ENCODE assay signal across 9 cellular contexts in genomic region chr4:48047421-48047844, GRCh38. TPM values are rescaled to one million over a fixed set of nuclear protein-coding genes. Genes with fewer than 3 reads are reported as not detected.
A peak's percentile ranks its signal among the peaks of the same experiment; 100 is the strongest.
DNase-seq lines count a peak whose midpoint lies in the region; ATAC-seq and TF ChIP-seq lines count a peak whose summit lies in the region.
"Had no signal": no experiment of that assay in that cellular context is flagged by ENCODE, and none has a peak within 500 bp of the region (broad histone marks: within the 10 kb centered on the region; RNA-seq: fewer than 3 reads in every experiment).

No MANE protein-coding gene starts in this region.

- peak overlapping the region; percentile 51 to 81 (median 74) for H3K4me3 Mint-ChIP-seq in naive thymus-derived CD8-positive, alpha-beta T cell
- no peak overlapping the region for H3K4me3 Mint-ChIP-seq in WTC11

- no peak for TF ChIP-seq CTCF in GM10266 (IDR thresholded peaks at IDR 0.05; ENCODE audit: control insufficient read depth, insufficient read depth, low read depth, missing control alignments)
- TF ChIP-seq CTCF in WTC11 (IDR thresholded peaks at IDR 0.05), result no peak

- CTCF ChIA-PET in WTC11 (lab: Charles Lee), result no interaction called here

- DNase-seq in GM10266 (ENCODE audit: extremely low spot score) (peak; percentile 63), NOMO-1 (lab: John Stamatoyannopoulos, UW; ENCODE audit: unreplicated experiment in 2 of 2) (peak; percentile 69 to 92), H4 (ENCODE audit: low spot score) (no peak), WTC11 (ENCODE audit: low spot score) (no peak), caudate nucleus (lab: John Stamatoyannopoulos, UW) (no peak)
- DNase-seq in activated T-cell treated with anti-CD3 and anti-CD28 coated beads, Interleukin-2, amount 50 U/mL, for 48 hours, result peak; percentile 87 to 89
- DNase-seq in naive thymus-derived CD8-positive, alpha-beta T cell, result peak in 8 of 10 donors; percentile 16 to 65 (median 38)

- peak; percentile 97 for ATAC-seq in HG02623 (IDR thresholded peaks at IDR 0.05; ENCODE audit: unreplicated experiment)
- ATAC-seq in naive thymus-derived CD8-positive, alpha-beta T cell, result peak; percentile 92 to 93
- ATAC-seq in WTC11, result no peak

- H3K27ac ChIP-seq in caudate nucleus (ENCODE audit: low read depth, low read length), result no peak overlapping the region

- H3K36me3 Mint-ChIP-seq in naive thymus-derived CD8-positive, alpha-beta T cell, result no peaks in the 10 kb centered on the region
- H3K36me3 Mint-ChIP-seq in WTC11, result no peaks in the 10 kb centered on the region

- POLR2A ChIA-PET in naive thymus-derived CD8-positive, alpha-beta T cell (lab: Charles Lee), result interaction anchor here (0.8 to 1.2 kb wide), 2 partner anchors 11 to 38 kb away, joined by 3 read pairs; no protein-coding TSS in a partner anchor
- POLR2A ChIA-PET in WTC11 (lab: Charles Lee), result no interaction called here

- H3K4me1 Mint-ChIP-seq in naive thymus-derived CD8-positive, alpha-beta T cell, result peaks cover 22 to 68% (median 43%) of the 10 kb centered on the region in 4 donors
- peaks cover 12% of the 10 kb centered on the region for H3K4me1 Mint-ChIP-seq in WTC11

- H3K27me3 Mint-ChIP-seq in naive thymus-derived CD8-positive, alpha-beta T cell, result peaks cover 0 to 2% (median 0%) of the 10 kb centered on the region in 5 donors
- H3K27me3 Mint-ChIP-seq in WTC11 (ENCODE audit: low read depth), result no peaks in the 10 kb centered on the region

- peaks cover 0 to 4% (median 0%) of the 10 kb centered on the region in 9 donors for H3K9me3 Mint-ChIP-seq in naive thymus-derived CD8-positive, alpha-beta T cell
- peaks cover 3% of the 10 kb centered on the region; the same call in 1 of the 2 replicates for H3K9me3 Mint-ChIP-seq in WTC11

- peak overlapping the region in 6 of 10 donors; percentile 1 to 46 (median 14) for H3K27ac Mint-ChIP-seq in naive thymus-derived CD8-positive, alpha-beta T cell
- no peak overlapping the region for H3K27ac Mint-ChIP-seq in WTC11

TF ChIP-seq in WTC11, 78 proteins besides CTCF, POLR2A, EP300 and RAD21:
- TF ChIP-seq NR3C1 (CRISPR knock-in tag; conservative IDR thresholded peaks at IDR 0.05; ENCODE audit: low read depth) (no peak), GTF2I (CRISPR knock-in tag; conservative IDR thresholded peaks at IDR 0.05) (no peak)
TF ChIP-seq in WTC11: peak in this region for 0.

RNA-seq across cellular contexts. Expression of gene NIPAL1, which starts 30.9 kb away (rescaled TPM):
- total RNA-seq in naive thymus-derived CD8-positive, alpha-beta T cell, result 1 to 10 TPM; 2.2 to 2.5 TPM
- polyA plus RNA-seq in naive thymus-derived CD8-positive, alpha-beta T cell, result 1 to 10 TPM in 1 of 3 donors, under 1 TPM in 1, not detected in 1; 0.13 to 1.2 TPM
- 0.37 and 1.5 TPM in 2 replicates for total RNA-seq in H4 (2014; rRNA removed; shearing (Covaris generic))
- 7.1 to 8.4 TPM (median 7.2 TPM) in 3 replicates for total RNA-seq in WTC11 (2021)

RNA-seq across cellular contexts. Expression of gene CNGA1, which starts 31.0 kb away (rescaled TPM):
- total RNA-seq in naive thymus-derived CD8-positive, alpha-beta T cell, result not detected
- not detected for polyA plus RNA-seq in naive thymus-derived CD8-positive, alpha-beta T cell
- total RNA-seq in H4 (2014; rRNA removed; shearing (Covaris generic)), result not detected in 2 replicates
- 0.50 to 1.9 TPM (median 1.1 TPM) in 3 replicates for total RNA-seq in WTC11 (2021)
- total RNA-seq: fibroblast of lung had no signal
- polyA plus RNA-seq: fibroblast of lung had no signal

Comparison
In these comparisons a context has a peak if more than half of its experiments do, and no peak if none do; other contexts are left out.
1. DNase-seq: peak in GM10266 (single experiment), NOMO-1 (2 of 2), activated T-cell treated with anti-CD3 and anti-CD28 coated beads, Interleukin-2, amount 50 U/mL, for 48 hours (2 of 2) and naive thymus-derived CD8-positive, alpha-beta T cell (8 of 10); none in H4 (single experiment), WTC11 (single experiment) and caudate nucleus (0 of 61).